In the genomic region with DNA sequence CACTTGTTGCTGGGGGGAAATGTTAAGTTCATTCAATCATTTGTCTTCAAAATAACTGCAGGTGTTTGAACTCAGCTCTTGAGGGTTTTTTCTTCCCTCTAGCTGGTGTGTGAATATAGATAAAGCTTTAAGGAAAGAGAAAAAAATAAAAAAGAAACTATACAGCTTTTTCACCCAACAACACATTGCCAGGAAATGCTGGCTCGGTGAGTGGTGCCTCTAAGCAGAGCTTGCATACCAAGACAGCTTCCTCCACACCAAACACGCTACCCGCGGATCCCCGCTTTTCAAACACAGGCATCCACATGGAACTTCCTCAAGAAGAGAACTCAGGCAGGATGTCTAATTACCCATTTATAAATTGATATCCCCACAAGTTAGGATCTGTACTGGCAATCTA, we compare ENCODE assay signal across 9 cellular contexts.
DNase-seq lines count a peak whose midpoint lies in the region; ATAC-seq and TF ChIP-seq lines count a peak whose summit lies in the region.
"Had no signal": no experiment of that assay in that cellular context is flagged by ENCODE, and none has a peak within 500 bp of the region (broad histone marks: within the 10 kb centered on the region; RNA-seq: fewer than 3 reads in every experiment).

No MANE protein-coding gene starts in this region.

- POLR2A ChIA-PET in SK-N-SH (lab: Yijun Ruan, JAX) = no interaction called here

- H3K4me3 ChIP-seq in SK-N-SH (ENCODE audit: low read depth in 2 of 2, low read length in 1 of 2) = no peak overlapping the region
- H3K4me3 ChIP-seq: lung had no signal

- TF ChIP-seq RAD21 in SK-N-SH (IDR thresholded peaks at IDR 0.05; ENCODE audit: low read length) = no peak

- no peaks in the 10 kb centered on the region for H3K4me1 ChIP-seq in SK-N-SH (ENCODE audit: control insufficient read depth in 1 of 2, insufficient read depth in 2 of 2, low read depth in 1 of 2, low read length in 1 of 2)

- WGBS in SK-N-SH (ENCODE audit: low lambda C conversion rate) = 81% methylated on average over 5 of the region's 5 CpGs

- H3K79me2 ChIP-seq in SK-N-SH (ENCODE audit: insufficient read depth) = no peaks in the 10 kb centered on the region

- no peaks in the 10 kb centered on the region for H3K9me3 ChIP-seq in SK-N-SH

- H3K9ac ChIP-seq in SK-N-SH = no peak overlapping the region

- H3K4me3 Mint-ChIP-seq in stimulated activated naive B cell treated with anti-CD40 and anti-IgM and Interleukin-4, amounts not matched to agents 10 μg/mL and 1 μg/mL and 100 μg/mL, for 72 hours = peak overlapping the region; percentile 62 to 73

- CTCF ChIA-PET in SK-N-SH (lab: Yijun Ruan, JAX) = interaction anchor here (2.5 kb wide), 1 partner anchor 27 kb away, joined by 7 read pairs; no protein-coding TSS in a partner anchor

- peak; percentile 40 for ATAC-seq in GM19463 (IDR thresholded peaks at IDR 0.05; ENCODE audit: unreplicated experiment)
- peak; percentile 32 for ATAC-seq in HG03442 (IDR thresholded peaks at IDR 0.05; ENCODE audit: unreplicated experiment)
- peak; percentile 31 to 47 for ATAC-seq in stimulated activated naive B cell treated with anti-CD40 and anti-IgM and Interleukin-4, amounts not matched to agents 10 μg/mL and 1 μg/mL and 100 μg/mL, for 72 hours (replicated peaks)

- no peak for TF ChIP-seq CTCF in SK-N-SH (IDR thresholded peaks at IDR 0.05)

- H3F3A ChIP-seq in SK-N-SH (replicated peaks; ENCODE audit: insufficient read depth) = no peaks in the 10 kb centered on the region

- no peaks in the 10 kb centered on the region for H3K27me3 Mint-ChIP-seq in stimulated activated naive B cell treated with anti-CD40 and anti-IgM and Interleukin-4, amounts not matched to agents 10 μg/mL and 1 μg/mL and 100 μg/mL, for 72 hours

- TF ChIP-seq EP300 in SK-N-SH (IDR thresholded peaks at IDR 0.05; ENCODE audit: borderline replicate concordance in 1 of 2, low read depth in 1 of 2, low read length in 1 of 2) = no peak

- peaks cover 29 to 41% of the 10 kb centered on the region in 2 donors for H3K4me1 Mint-ChIP-seq in stimulated activated naive B cell treated with anti-CD40 and anti-IgM and Interleukin-4, amounts not matched to agents 10 μg/mL and 1 μg/mL and 100 μg/mL, for 72 hours

- H3K27ac Mint-ChIP-seq in stimulated activated naive B cell treated with anti-CD40 and anti-IgM and Interleukin-4, amounts not matched to agents 10 μg/mL and 1 μg/mL and 100 μg/mL, for 72 hours = peak overlapping the region; percentile 84

- no peaks in the 10 kb centered on the region for H3K36me3 Mint-ChIP-seq in stimulated activated naive B cell treated with anti-CD40 and anti-IgM and Interleukin-4, amounts not matched to agents 10 μg/mL and 1 μg/mL and 100 μg/mL, for 72 hours

- no peak overlapping the region for H3K4me2 ChIP-seq in SK-N-SH

- H3K27me3 ChIP-seq in SK-N-SH (ENCODE audit: insufficient read depth) = no peaks in the 10 kb centered on the region

- H3K9me3 Mint-ChIP-seq in stimulated activated naive B cell treated with anti-CD40 and anti-IgM and Interleukin-4, amounts not matched to agents 10 μg/mL and 1 μg/mL and 100 μg/mL, for 72 hours = no peaks in the 10 kb centered on the region

- H3K36me3 ChIP-seq in SK-N-SH (replicated peaks in 1 of 2; ENCODE audit: control insufficient read depth in 1 of 2, insufficient read depth in 2 of 2, low read length in 1 of 2) = no peaks in the 10 kb centered on the region

- H3K9me2 ChIP-seq in SK-N-SH = no peaks in the 10 kb centered on the region

- no peaks in the 10 kb centered on the region for H4K20me1 ChIP-seq in SK-N-SH (ENCODE audit: insufficient read depth)

- H3K27ac ChIP-seq in SK-N-SH (ENCODE audit: low read depth in 2 of 2, low read length in 1 of 2) = no peak overlapping the region

- DNase-seq in activated naive CD4-positive, alpha-beta T cell treated with Interleukin-2 at 50 U/mL for 16 hours = peak; percentile 32
- no peak for DNase-seq in stimulated activated naive B cell treated with anti-CD40 and anti-IgM and Interleukin-4, amounts not matched to agents 10 μg/mL and 1 μg/mL and 100 μg/mL, for 72 hours
- DNase-seq in HK-2 (ENCODE audit: unreplicated experiment) = no peak
- no peak for DNase-seq in putamen (ENCODE audit: low spot score)
- DNase-seq in SK-N-SH = no peak
- DNase-seq in retina = no peak

- no peak overlapping the region for H2AFZ ChIP-seq in SK-N-SH (ENCODE audit: low read depth)

TF ChIP-seq in SK-N-SH, 30 proteins besides CTCF, POLR2A, EP300 and RAD21 (continues in another document):
- TF ChIP-seq RCOR1 (IDR thresholded peaks at IDR 0.05; ENCODE audit: low read length) = no peak
- no peak for TF ChIP-seq GABPA (IDR thresholded peaks at IDR 0.05; ENCODE audit: low read depth)
- TF ChIP-seq, protein P1, sequence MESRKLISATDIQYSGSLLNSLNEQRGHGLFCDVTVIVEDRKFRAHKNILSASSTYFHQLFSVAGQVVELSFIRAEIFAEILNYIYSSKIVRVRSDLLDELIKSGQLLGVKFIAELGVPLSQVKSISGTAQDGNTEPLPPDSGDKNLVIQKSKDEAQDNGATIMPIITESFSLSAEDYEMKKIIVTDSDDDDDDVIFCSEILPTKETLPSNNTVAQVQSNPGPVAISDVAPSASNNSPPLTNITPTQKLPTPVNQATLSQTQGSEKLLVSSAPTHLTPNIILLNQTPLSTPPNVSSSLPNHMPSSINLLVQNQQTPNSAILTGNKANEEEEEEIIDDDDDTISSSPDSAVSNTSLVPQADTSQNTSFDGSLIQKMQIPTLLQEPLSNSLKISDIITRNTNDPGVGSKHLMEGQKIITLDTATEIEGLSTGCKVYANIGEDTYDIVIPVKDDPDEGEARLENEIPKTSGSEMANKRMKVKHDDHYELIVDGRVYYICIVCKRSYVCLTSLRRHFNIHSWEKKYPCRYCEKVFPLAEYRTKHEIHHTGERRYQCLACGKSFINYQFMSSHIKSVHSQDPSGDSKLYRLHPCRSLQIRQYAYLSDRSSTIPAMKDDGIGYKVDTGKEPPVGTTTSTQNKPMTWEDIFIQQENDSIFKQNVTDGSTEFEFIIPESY (IDR thresholded peaks at IDR 0.05; ENCODE audit: borderline replicate concordance, low read depth) = no peak
- TF ChIP-seq, protein P2, sequence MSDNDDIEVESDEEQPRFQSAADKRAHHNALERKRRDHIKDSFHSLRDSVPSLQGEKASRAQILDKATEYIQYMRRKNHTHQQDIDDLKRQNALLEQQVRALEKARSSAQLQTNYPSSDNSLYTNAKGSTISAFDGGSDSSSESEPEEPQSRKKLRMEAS (IDR thresholded peaks at IDR 0.05; ENCODE audit: low read depth) = no peak
- TF ChIP-seq MEF2A (IDR thresholded peaks at IDR 0.05; ENCODE audit: borderline replicate concordance, low read depth) = no peak
- TF ChIP-seq POLR2AphosphoS5 (IDR thresholded peaks at IDR 0.05; ENCODE audit: low read depth, low read length) = no peak
- TF ChIP-seq TEAD4 (IDR thresholded peaks at IDR 0.05; ENCODE audit: borderline replicate concordance, insufficient read depth) = no peak
- TF ChIP-seq, protein P3, sequence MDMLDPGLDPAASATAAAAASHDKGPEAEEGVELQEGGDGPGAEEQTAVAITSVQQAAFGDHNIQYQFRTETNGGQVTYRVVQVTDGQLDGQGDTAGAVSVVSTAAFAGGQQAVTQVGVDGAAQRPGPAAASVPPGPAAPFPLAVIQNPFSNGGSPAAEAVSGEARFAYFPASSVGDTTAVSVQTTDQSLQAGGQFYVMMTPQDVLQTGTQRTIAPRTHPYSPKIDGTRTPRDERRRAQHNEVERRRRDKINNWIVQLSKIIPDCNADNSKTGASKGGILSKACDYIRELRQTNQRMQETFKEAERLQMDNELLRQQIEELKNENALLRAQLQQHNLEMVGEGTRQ (IDR thresholded peaks at IDR 0.05; ENCODE audit: borderline replicate concordance, low read depth, low read length) = no peak
- TF ChIP-seq, protein P4, sequence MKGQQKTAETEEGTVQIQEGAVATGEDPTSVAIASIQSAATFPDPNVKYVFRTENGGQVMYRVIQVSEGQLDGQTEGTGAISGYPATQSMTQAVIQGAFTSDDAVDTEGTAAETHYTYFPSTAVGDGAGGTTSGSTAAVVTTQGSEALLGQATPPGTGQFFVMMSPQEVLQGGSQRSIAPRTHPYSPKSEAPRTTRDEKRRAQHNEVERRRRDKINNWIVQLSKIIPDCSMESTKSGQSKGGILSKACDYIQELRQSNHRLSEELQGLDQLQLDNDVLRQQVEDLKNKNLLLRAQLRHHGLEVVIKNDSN (IDR thresholded peaks at IDR 0.05; ENCODE audit: borderline replicate concordance, low read depth) = no peak
- TF ChIP-seq TCF12 (IDR thresholded peaks at IDR 0.05) = no peak
- TF ChIP-seq, protein P5, sequence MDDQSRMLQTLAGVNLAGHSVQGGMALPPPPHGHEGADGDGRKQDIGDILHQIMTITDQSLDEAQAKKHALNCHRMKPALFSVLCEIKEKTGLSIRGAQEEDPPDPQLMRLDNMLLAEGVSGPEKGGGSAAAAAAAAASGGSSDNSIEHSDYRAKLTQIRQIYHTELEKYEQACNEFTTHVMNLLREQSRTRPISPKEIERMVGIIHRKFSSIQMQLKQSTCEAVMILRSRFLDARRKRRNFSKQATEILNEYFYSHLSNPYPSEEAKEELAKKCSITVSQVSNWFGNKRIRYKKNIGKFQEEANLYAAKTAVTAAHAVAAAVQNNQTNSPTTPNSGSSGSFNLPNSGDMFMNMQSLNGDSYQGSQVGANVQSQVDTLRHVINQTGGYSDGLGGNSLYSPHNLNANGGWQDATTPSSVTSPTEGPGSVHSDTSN (IDR thresholded peaks at IDR 0.05) = no peak
- no peak for TF ChIP-seq CHD2 (IDR thresholded peaks at IDR 0.05; ENCODE audit: low read length, partially characterized antibody)
- no peak for TF ChIP-seq MXI1 (IDR thresholded peaks at IDR 0.05; ENCODE audit: low read depth, low read length)
- TF ChIP-seq RFX5 (IDR thresholded peaks at IDR 0.05; ENCODE audit: low read length) = no peak
- TF ChIP-seq YY1 (IDR thresholded peaks at IDR 0.05; ENCODE audit: low read depth) = no peak
- no peak for TF ChIP-seq JUND (IDR thresholded peaks at IDR 0.05)
